In the genomic region with DNA sequence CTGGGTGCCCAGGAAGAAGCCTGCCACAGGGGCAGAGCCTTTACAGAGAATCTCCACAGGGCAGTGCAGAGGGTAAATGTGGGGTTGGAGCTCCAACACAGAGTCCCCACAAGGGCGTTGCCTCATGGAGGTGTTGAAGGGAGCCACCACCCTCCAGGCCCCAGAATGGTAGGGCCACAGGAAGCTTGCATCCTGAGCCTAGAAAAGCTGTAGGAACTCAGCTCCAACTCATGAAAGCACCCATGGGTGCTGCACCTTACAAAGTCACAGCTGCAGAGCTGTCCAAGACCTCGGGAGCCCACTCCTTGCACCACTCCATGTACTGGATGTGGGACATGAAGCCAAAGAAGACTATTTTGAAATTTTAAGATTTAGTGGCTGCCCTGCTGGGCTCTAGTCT, we compare ENCODE assay signal across 19 cellular contexts.
A peak's percentile ranks its signal among the peaks of the same experiment; 100 is the strongest.
DNase-seq lines count a peak whose midpoint lies in the region; ATAC-seq and TF ChIP-seq lines count a peak whose summit lies in the region.
"Had no signal": no experiment of that assay in that cellular context is flagged by ENCODE, and none has a peak within 500 bp of the region (broad histone marks: within the 10 kb centered on the region; RNA-seq: fewer than 3 reads in every experiment).

No MANE protein-coding gene starts in this region.

- no peak for TF ChIP-seq CTCF in H9 (conservative IDR thresholded peaks at IDR 0.05)
- no peak for TF ChIP-seq CTCF in RWPE1 (conservative IDR thresholded peaks at IDR 0.05; ENCODE audit: low read depth)

- no peak overlapping the region for H3K56ac ChIP-seq in H9 (ENCODE audit: insufficient read length, low read depth, low read length)

- H3K4me2 ChIP-seq in H9 (ENCODE audit: insufficient read depth, insufficient read length, low read length) (peak overlapping the region; percentile 23), trophoblast cell (ENCODE audit: low read length) (no peak overlapping the region)
- H3K4me2 ChIP-seq: BLaER1 had no signal

- H3K4me3 Mint-ChIP-seq in H9: no peak overlapping the region; a peak in 1 of 5 replicates
- H3K4me3 Mint-ChIP-seq: CD14-positive monocyte; CD4-positive, alpha-beta memory T cell; HFFc6 had no signal

- POLR2A ChIA-PET in RWPE1 (lab: Yijun Ruan, JAX; ENCODE audit: low non-redundant PET): no interaction called here

- H4K8ac ChIP-seq in H9 (replicated peaks; ENCODE audit: insufficient read length, low read depth, low read length) (no peak overlapping the region), trophoblast cell (ENCODE audit: low read depth, low read length) (no peak overlapping the region)

- H2BK5ac ChIP-seq in H9 (ENCODE audit: insufficient read length, low read length) (no peak overlapping the region), trophoblast cell (ENCODE audit: low read depth, low read length, poor library complexity) (no peak overlapping the region)

- peaks cover 0 to 15% (median 14%) of the 10 kb centered on the region in 3 experiments; a peak in 5 of 7 replicates for H3K36me3 Mint-ChIP-seq in H9 (ENCODE audit: insufficient read depth in 1 of 3, low read depth in 3 of 3)
- H3K36me3 Mint-ChIP-seq: CD14-positive monocyte; CD4-positive, alpha-beta memory T cell had no signal

- H4K5ac ChIP-seq in H9 (ENCODE audit: insufficient read length, low read depth, low read length): no peak overlapping the region

- H2AFZ ChIP-seq in H9 (ENCODE audit: low read length) (no peak overlapping the region), trophoblast cell (ENCODE audit: insufficient read depth, low read length, poor library complexity) (no peak overlapping the region)

- DNase-seq in H9 (no peak), RWPE1 (ENCODE audit: low spot score) (no peak), trophoblast cell (no peak), T-helper 9 cell (no peak), ecto neural progenitor cell (ENCODE audit: low spot score) (no peak), NCI-H345 (lab: John Stamatoyannopoulos, UW) (no peak)
- DNase-seq: 8988T; CD4-positive, alpha-beta memory T cell; DMS153; DMS79 treated with DMSO at 0.1 percent for 48 hours; GF-D8; HFFc6; IMR-90 had no signal

- H3K79me2 ChIP-seq in H9 (ENCODE audit: insufficient read depth, low read length) (no peaks in the 10 kb centered on the region), trophoblast cell (ENCODE audit: control insufficient read depth, insufficient read depth, low read length, poor library complexity) (no peaks in the 10 kb centered on the region)

- H4K91ac ChIP-seq in H9 (ENCODE audit: insufficient read length, low read depth, low read length): no peak overlapping the region
- H4K91ac ChIP-seq in trophoblast cell (ENCODE audit: low read depth, low read length): no peak overlapping the region

- H3K9me3 ChIP-seq in H9 (ENCODE audit: control insufficient read depth, low read depth, low read length) (no peaks in the 10 kb centered on the region), iPS-18a (ENCODE audit: control insufficient read depth, low read depth, low read length) (no peaks in the 10 kb centered on the region), trophoblast cell (ENCODE audit: insufficient read depth, low read depth, low read length) (no peaks in the 10 kb centered on the region)
- H3K9me3 ChIP-seq: BLaER1 had no signal

- H4K20me1 ChIP-seq in H9 (ENCODE audit: control insufficient read depth, insufficient read depth, insufficient read length): no peaks in the 10 kb centered on the region
- H4K20me1 ChIP-seq: BLaER1 had no signal

- no peak overlapping the region for H2BK120ac ChIP-seq in H9 (ENCODE audit: low read depth, low read length, poor library complexity, severe bottlenecking)
- H2BK120ac ChIP-seq in trophoblast cell (ENCODE audit: insufficient read depth, low read length, poor library complexity): peak overlapping the region; percentile 31

- no peaks in the 10 kb centered on the region for H3K27me3 Mint-ChIP-seq in H9 (ENCODE audit: low read depth)

- H3K36me3 ChIP-seq in iPS-18a (ENCODE audit: control insufficient read depth, low read depth, low read length) (no peaks in the 10 kb centered on the region), trophoblast cell (ENCODE audit: control insufficient read depth in 1 of 2, insufficient read depth in 2 of 2, low read length in 2 of 2) (no peaks in the 10 kb centered on the region)
- H3K36me3 ChIP-seq: BLaER1 had no signal

- no peak overlapping the region for H3K9ac ChIP-seq in H9 (ENCODE audit: extremely low read depth, insufficient read length, low read length)
- no peak overlapping the region for H3K9ac ChIP-seq in iPS-18a (ENCODE audit: low read length)
- no peak overlapping the region for H3K9ac ChIP-seq in trophoblast cell (ENCODE audit: low read length)
- H3K9ac ChIP-seq: BLaER1 had no signal

- H3K14ac ChIP-seq in H9 (ENCODE audit: insufficient read depth, low read length): no peak overlapping the region
- H3K14ac ChIP-seq in trophoblast cell (ENCODE audit: low read length): no peak overlapping the region

- H2BK12ac ChIP-seq in H9 (ENCODE audit: insufficient read length, low read depth, low read length): no peak overlapping the region
- H2BK12ac ChIP-seq in trophoblast cell (ENCODE audit: low read length): no peak overlapping the region

- H3K4me1 Mint-ChIP-seq in H9: peaks cover 36 to 49% of the 10 kb centered on the region in 2 experiments

- CTCF ChIA-PET in RWPE1 (lab: Yijun Ruan, JAX): interaction anchor here (1.4 kb wide), 1 partner anchor 10 kb away, joined by 3 read pairs; no protein-coding TSS in a partner anchor

- no peak overlapping the region for H3T11ph ChIP-seq in H9 (ENCODE audit: low read length)

- no peak for ATAC-seq in GM18909 (IDR thresholded peaks at IDR 0.05; ENCODE audit: poor library complexity, unreplicated experiment)
- ATAC-seq: HCT116, K562 had no signal

- H3K4ac ChIP-seq in H9 (ENCODE audit: low read depth, low read length): no peak overlapping the region
- H3K4ac ChIP-seq in trophoblast cell (ENCODE audit: low read depth, low read length): no peak overlapping the region

- H3K79me1 ChIP-seq in H9 (ENCODE audit: insufficient read depth, low read depth, low read length, poor library complexity, severe bottlenecking) (no peaks in the 10 kb centered on the region), trophoblast cell (ENCODE audit: low read length) (no peaks in the 10 kb centered on the region)

- no CpG with 5 or more reads among the region's 2 CpGs for WGBS in H9 (ENCODE audit: extremely low coverage, insufficient read length, low lambda C conversion rate)
- WGBS in trophoblast cell (ENCODE audit: extremely low coverage, insufficient coverage, insufficient read length): no CpG with 5 or more reads among the region's 2 CpGs

- no peaks in the 10 kb centered on the region for H3K23me2 ChIP-seq in H9 (ENCODE audit: insufficient read length, low read depth, low read length, poor library complexity, severe bottlenecking)

- peak overlapping the region; percentile 16 to 89 (median 35); a peak in 5 of 7 replicates for H3K27ac Mint-ChIP-seq in H9
- H3K27ac Mint-ChIP-seq: CD14-positive monocyte; CD4-positive, alpha-beta memory T cell; HFFc6 had no signal

- H4K12ac ChIP-seq in trophoblast cell (ENCODE audit: low read depth, low read length): no peak overlapping the region

- no peak overlapping the region for H2BK20ac ChIP-seq in H9 (ENCODE audit: low read depth, low read length, poor library complexity, severe bottlenecking)

- H3K18ac ChIP-seq in H9 (ENCODE audit: insufficient read length, low read depth, low read length) (no peak overlapping the region), trophoblast cell (ENCODE audit: low read length) (no peak overlapping the region)

- no peak overlapping the region for H3K23ac ChIP-seq in H9 (ENCODE audit: insufficient read length, low read depth, low read length)
- no peak overlapping the region for H3K23ac ChIP-seq in trophoblast cell (ENCODE audit: low read length)

- no peak overlapping the region for H2BK15ac ChIP-seq in H9 (ENCODE audit: low read depth, low read length)

- H3K27ac ChIP-seq in H9 (ENCODE audit: insufficient read length, low read depth, low read length) (peak overlapping the region; percentile 43), RWPE1 (peak overlapping the region; percentile 43; the same call in 1 of the 2 replicates), iPS-18a (ENCODE audit: low read length) (peak overlapping the region; percentile 48), trophoblast cell (ENCODE audit: low read depth, low read length) (no peak overlapping the region)
- H3K27ac ChIP-seq: BLaER1 had no signal

- H3K4me3 ChIP-seq in iPS-18a (ENCODE audit: low read length): no peak overlapping the region
- H3K4me3 ChIP-seq in trophoblast cell (ENCODE audit: low read depth, low read length): no peak overlapping the region
- H3K4me3 ChIP-seq: BLaER1, K562 had no signal

- H3K9me3 Mint-ChIP-seq in H9: peaks cover 5 to 20% of the 10 kb centered on the region in 2 experiments; a peak in 4 of 5 replicates
- H3K9me3 Mint-ChIP-seq: CD14-positive monocyte had no signal

- H3K4me1 ChIP-seq in H9 (ENCODE audit: insufficient read depth, low read length): peaks cover 21% of the 10 kb centered on the region; the same call in 1 of the 2 replicates
- peaks cover 24% of the 10 kb centered on the region for H3K4me1 ChIP-seq in iPS-18a (ENCODE audit: control insufficient read depth, low read depth, low read length)
- H3K4me1 ChIP-seq in trophoblast cell (ENCODE audit: control insufficient read depth in 1 of 2, insufficient read depth in 2 of 2, low read length in 2 of 2): peaks cover 5 to 6% of the 10 kb centered on the region in 2 experiments
- H3K4me1 ChIP-seq: BLaER1 had no signal

- no peak overlapping the region for H2AK5ac ChIP-seq in H9 (ENCODE audit: insufficient read length, low read length)
- no peak overlapping the region for H2AK5ac ChIP-seq in trophoblast cell (ENCODE audit: low read length)

- H3K27me3 ChIP-seq in H9 (ENCODE audit: insufficient read depth, low read length) (no peaks in the 10 kb centered on the region), iPS-18a (ENCODE audit: control insufficient read depth, insufficient read depth, low read length) (no peaks in the 10 kb centered on the region), trophoblast cell (ENCODE audit: insufficient read depth, low read length) (no peaks in the 10 kb centered on the region)
- H3K27me3 ChIP-seq: BLaER1 had no signal
